17 cellular contexts compared by ENCODE assay signal in genomic region chr3:58521917-58522680, GRCh38. TPM values are rescaled to one million over a fixed set of nuclear protein-coding genes. Genes with fewer than 3 reads are reported as not detected.
DNase-seq lines count a peak whose midpoint lies in the region; ATAC-seq and TF ChIP-seq lines count a peak whose summit lies in the region.
"Had no signal": no experiment of that assay in that cellular context is flagged by ENCODE, and none has a peak within 500 bp of the region (broad histone marks: within the 10 kb centered on the region; RNA-seq: fewer than 3 reads in every experiment).

No MANE protein-coding gene starts in this region.

- TF ChIP-seq POLR2A in NB4 (IDR thresholded peaks at IDR 0.05; ENCODE audit: extremely low read depth, insufficient read length), result no peak

- no peak for TF ChIP-seq CTCF in NB4 (IDR thresholded peaks at IDR 0.05; ENCODE audit: low read depth, low read length)

- peak; percentile 46 for DNase-seq in NB4 (ENCODE audit: low read depth)
- DNase-seq in left kidney (ENCODE audit: low read depth, low spot score), result peak; percentile 72
- DNase-seq in renal cortical epithelial cell (ENCODE audit: low read depth), result peak; percentile 73
- no peak for DNase-seq in kidney glomerular epithelial cell (lab: John Stamatoyannopoulos, UW)
- no peak for DNase-seq in NAMALWA (ENCODE audit: low spot score)
- DNase-seq in NCI-H146 treated with DMSO at 0.1 percent for 48 hours (lab: John Stamatoyannopoulos, UW; ENCODE audit: unreplicated experiment), result no peak
- DNase-seq: activated CD4-positive, alpha-beta memory T cell treated with anti-CD3 and anti-CD28 coated beads for 36 hours; amniotic stem cell; DMS 273 treated with DMSO at 0.1 percent for 48 hours; effector CD4-positive, alpha-beta T cell; NCI-H2029; right cardiac atrium; SJCRH30; stimulated activated CD4-positive, alpha-beta T cell treated with anti-CD3 and anti-CD28 coated beads, Interleukin-2, amount 100 ng/mL, for 24 hours; thyroid gland had no signal

- no peak overlapping the region for H3K4me3 ChIP-seq in NB4 (ENCODE audit: low read depth, low read length)
- H3K4me3 ChIP-seq: SJCRH30, thyroid gland had no signal

- H3K27ac ChIP-seq in cingulate gyrus (ENCODE audit: low read depth, low read length), result peak overlapping the region; percentile 65
- H3K27ac ChIP-seq: SJCRH30, thyroid gland had no signal

- no peak for ATAC-seq in HG02588 (IDR thresholded peaks at IDR 0.05; ENCODE audit: unreplicated experiment)

RNA-seq across cellular contexts. Expression of gene ACOX2, which starts 14.9 kb away (rescaled TPM):
- total RNA-seq in renal cortical epithelial cell, result 0.75 TPM in 1 of 2 replicates, not detected in the other
- total RNA-seq: activated CD4-positive, alpha-beta memory T cell treated with anti-CD3 and anti-CD28 coated beads for 36 hours had no signal

RNA-seq across cellular contexts. Expression of gene KCTD6, which starts 30.2 kb away (rescaled TPM):
- 6.3 and 9.5 TPM in 2 replicates for total RNA-seq in renal cortical epithelial cell

RNA-seq across cellular contexts. Expression of gene FAM107A, which starts 55.1 kb away (rescaled TPM):
- total RNA-seq in renal cortical epithelial cell, result 0.60 and 0.87 TPM in 2 replicates
- total RNA-seq: activated CD4-positive, alpha-beta memory T cell treated with anti-CD3 and anti-CD28 coated beads for 36 hours had no signal

Comparison
In these comparisons a context has a peak if more than half of its experiments do, and no peak if none do; other contexts are left out.
1. DNase-seq: peak in NB4 (single experiment), left kidney (single experiment) and renal cortical epithelial cell (single experiment); none in kidney glomerular epithelial cell (single experiment), NAMALWA (single experiment) and NCI-H146 treated with DMSO at 0.1 percent for 48 hours (single experiment).